In genomic region chr3:56917740-56918568, GRCh38 we compare ENCODE assay signal across 9 cellular contexts.
DNase-seq lines count a peak whose midpoint lies in the region; ATAC-seq and TF ChIP-seq lines count a peak whose summit lies in the region.
"Had no signal": no experiment of that assay in that cellular context is flagged by ENCODE, and none has a peak within 500 bp of the region (broad histone marks: within the 10 kb centered on the region; RNA-seq: fewer than 3 reads in every experiment).

No MANE protein-coding gene starts in this region.

- TF ChIP-seq POLR2A in ovary (IDR thresholded peaks at IDR 0.05), result no peak

- no peaks in the 10 kb centered on the region for H3K9me3 ChIP-seq in thymus (ENCODE audit: control insufficient read depth)
- no peaks in the 10 kb centered on the region for H3K9me3 ChIP-seq in ovary
- H3K9me3 ChIP-seq: thoracic aorta had no signal

- H3K27ac ChIP-seq in thymus (ENCODE audit: low read depth) (peak overlapping the region; percentile 26), ovary (no peak overlapping the region)
- H3K27ac ChIP-seq: thoracic aorta had no signal

- WGBS in thymus, result 49% methylated on average over 10 of the region's 10 CpGs
- 82 to 86% (median 84%) methylated on average over 10 of the region's 10 CpGs for WGBS in ovary, 3 donors

- H3K4me1 ChIP-seq in thymus (ENCODE audit: control insufficient read depth, insufficient read depth, low read length), result peaks cover 25% of the 10 kb centered on the region
- peaks cover 2% of the 10 kb centered on the region for H3K4me1 ChIP-seq in ovary (ENCODE audit: insufficient read depth)

- peak; percentile 78 for DNase-seq in NCI-H2029 (lab: John Stamatoyannopoulos, UW)
- DNase-seq in activated naive CD8-positive, alpha-beta T cell treated with anti-CD3 and anti-CD28 coated beads, Interleukin-2, amount 50 U/mL, for 16 hours (ENCODE audit: low read depth, low spot score), result peak; percentile 12
- no peak for DNase-seq in ovary
- no peak for DNase-seq in C1 segment of cervical spinal cord (lab: John Stamatoyannopoulos, UW)
- DNase-seq in H7, result no peak

- no peak overlapping the region for H3K4me3 ChIP-seq in thymus (ENCODE audit: low read length)
- H3K4me3 ChIP-seq in ovary, result no peak overlapping the region
- no peak overlapping the region for H3K4me3 ChIP-seq in H7 (ENCODE audit: insufficient read depth, low read depth, low read length)
- H3K4me3 ChIP-seq: thoracic aorta had no signal

- no peak for TF ChIP-seq EP300 in ovary (IDR thresholded peaks at IDR 0.05)

- intact Hi-C loops in ovary (cut with DNase I), result loop anchor here in 1 of 4 donors (10.0 kb wide), 1 partner anchor 63 kb away; no protein-coding TSS in a partner anchor

- ATAC-seq in GM18861 (IDR thresholded peaks at IDR 0.05; ENCODE audit: unreplicated experiment) (peak; percentile 70), HG02759 (IDR thresholded peaks at IDR 0.05; ENCODE audit: unreplicated experiment) (peak; percentile 70)

- H3K36me3 ChIP-seq in thymus (ENCODE audit: control insufficient read depth, insufficient read depth) (no peaks in the 10 kb centered on the region), ovary (no peaks in the 10 kb centered on the region), H7 (replicated peaks; ENCODE audit: control insufficient read depth, insufficient read depth, low read length) (no peaks in the 10 kb centered on the region)
- H3K36me3 ChIP-seq: thoracic aorta had no signal

- H3K27me3 ChIP-seq in thymus (ENCODE audit: control insufficient read depth, insufficient read depth) (no peaks in the 10 kb centered on the region), ovary (no peaks in the 10 kb centered on the region), H7 (ENCODE audit: control insufficient read depth, insufficient read depth, low read length) (no peaks in the 10 kb centered on the region)

- TF ChIP-seq CTCF in ovary (IDR thresholded peaks at IDR 0.05), result no peak

Comparison
In these comparisons a context has a peak if more than half of its experiments do, and no peak if none do; other contexts are left out.
1. DNase-seq: peak in NCI-H2029 (single experiment) and activated naive CD8-positive, alpha-beta T cell treated with anti-CD3 and anti-CD28 coated beads, Interleukin-2, amount 50 U/mL, for 16 hours (single experiment); none in ovary (0 of 5), C1 segment of cervical spinal cord (0 of 14) and H7 (single experiment).